Comparison of ENCODE assay signal across 8 cellular contexts in genomic region chr6:26054937-26055669, GRCh38. TPM values are rescaled to one million over a fixed set of nuclear protein-coding genes. Genes with fewer than 3 reads are reported as not detected.
DNase-seq lines count a peak whose midpoint lies in the region; ATAC-seq and TF ChIP-seq lines count a peak whose summit lies in the region.

No MANE protein-coding gene starts in this region.

- ATAC-seq in GM19395 (IDR thresholded peaks at IDR 0.05; ENCODE audit: unreplicated experiment) (peak; percentile 63), HG03521 (IDR thresholded peaks at IDR 0.05; ENCODE audit: unreplicated experiment) (peak; percentile 56), lung (ENCODE audit: insufficient read depth, low FRiP score) (peak; percentile 85)

- peak overlapping the region; percentile 65 for H3K4me3 ChIP-seq in lung

- peaks cover 38% of the 10 kb centered on the region for H3K4me1 Mint-ChIP-seq in activated CD4-positive, alpha-beta memory T cell treated with anti-CD3 and anti-CD28 coated beads, Interleukin-2, amount 10 ng/mL, durations not matched to agents 7 days and 5 days

- peak overlapping the region; percentile 96 to 97 for H3K27ac ChIP-seq in lung (ENCODE audit: low read depth in 1 of 2, low read length in 1 of 2)

- peak overlapping the region; percentile 99 for H3K27ac Mint-ChIP-seq in activated CD4-positive, alpha-beta memory T cell treated with anti-CD3 and anti-CD28 coated beads, Interleukin-2, amount 10 ng/mL, durations not matched to agents 7 days and 5 days

- DNase-seq in CD1c-positive myeloid dendritic cell (ENCODE audit: extremely low spot score): peak; percentile 93
- DNase-seq in NCI-H774 (lab: John Stamatoyannopoulos, UW): peak; percentile 85
- peak; percentile 92 for DNase-seq in activated CD4-positive, alpha-beta memory T cell treated with anti-CD3 and anti-CD28 coated beads, Interleukin-2, amount 10 ng/mL, durations not matched to agents 7 days and 5 days
- DNase-seq in effector CD4-positive, alpha-beta T cell: peak; percentile 84
- peak; percentile 94 for DNase-seq in lung (ENCODE audit: low spot score)
- peak in 2 of 3 experiments; percentile 47 to 53 for DNase-seq in stimulated activated CD4-positive, alpha-beta T cell treated with anti-CD3 and anti-CD28 coated beads, TNF-alpha, amount 100 ng/mL, for 4 hours (ENCODE audit: low read depth in 3 of 3)

- TF ChIP-seq CTCF in lung (IDR thresholded peaks at IDR 0.05; ENCODE audit: control extremely low read depth, extremely low read depth): no peak

- H3K4me3 Mint-ChIP-seq in activated CD4-positive, alpha-beta memory T cell treated with anti-CD3 and anti-CD28 coated beads, Interleukin-2, amount 10 ng/mL, durations not matched to agents 7 days and 5 days: peak overlapping the region; percentile 83

- no peaks in the 10 kb centered on the region for H3K4me1 ChIP-seq in lung (ENCODE audit: control insufficient read depth in 2 of 2, insufficient read depth in 2 of 2, low read length in 2 of 2)

- POLR2A ChIA-PET in activated CD4-positive, alpha-beta memory T cell treated with anti-CD3 and anti-CD28 coated beads, Interleukin-2, amount 10 ng/mL, durations not matched to agents 7 days and 5 days (lab: Charles Lee): interaction anchor here (0.6 to 16.9 kb wide), 41 partner anchors 10 to 1838 kb away, joined by 3 to 2531 read pairs (median 9); partner anchors contain the start of gene HFE

- H3K27me3 Mint-ChIP-seq in activated CD4-positive, alpha-beta memory T cell treated with anti-CD3 and anti-CD28 coated beads, Interleukin-2, amount 10 ng/mL, durations not matched to agents 7 days and 5 days: no peaks in the 10 kb centered on the region

- 0% methylated on average over 28 of the region's 28 CpGs for whole genome bisulfite sequencing in lung, 2 donors

- CTCF ChIA-PET in activated CD4-positive, alpha-beta memory T cell treated with anti-CD3 and anti-CD28 coated beads, Interleukin-2, amount 10 ng/mL, durations not matched to agents 7 days and 5 days (lab: Charles Lee): interaction anchor here (1.3 to 2.5 kb wide), 4 partner anchors 9 to 33 kb away, joined by 5 to 13 read pairs (median 8); a partner anchor contains a TSS

- peaks cover 10% of the 10 kb centered on the region for H3K36me3 Mint-ChIP-seq in activated CD4-positive, alpha-beta memory T cell treated with anti-CD3 and anti-CD28 coated beads, Interleukin-2, amount 10 ng/mL, durations not matched to agents 7 days and 5 days (ENCODE audit: low read depth)

- H3K36me3 ChIP-seq in lung (ENCODE audit: control insufficient read depth in 2 of 2, insufficient read depth in 2 of 2, low read length in 2 of 2): no peaks in the 10 kb centered on the region

- no peaks in the 10 kb centered on the region for H3K9me3 Mint-ChIP-seq in activated CD4-positive, alpha-beta memory T cell treated with anti-CD3 and anti-CD28 coated beads, Interleukin-2, amount 10 ng/mL, durations not matched to agents 7 days and 5 days

- H3K9me3 ChIP-seq in lung (ENCODE audit: control insufficient read depth in 2 of 2, insufficient read depth in 1 of 2, low read length in 1 of 2): no peaks in the 10 kb centered on the region

- H3K27me3 ChIP-seq in lung (ENCODE audit: control insufficient read depth, insufficient read depth): no peaks in the 10 kb centered on the region

RNA-seq across cellular contexts. Expression of gene HFE, which starts 32.1 kb away (rescaled TPM):
- 1 to 10 TPM; 3.1 to 3.4 TPM for total RNA-seq in activated CD4-positive, alpha-beta memory T cell treated with anti-CD3 and anti-CD28 coated beads, Interleukin-2, amount 10 ng/mL, durations not matched to agents 7 days and 5 days
- total RNA-seq in lung: 10 to 100 TPM in 1 of 2 donors, 1 to 10 TPM in 1; 8.3 to 10.7 TPM
- polyA plus RNA-seq in lung: 1 to 10 TPM; 3.1 to 5.7 TPM

Comparison
In these comparisons a context has a peak if more than half of its experiments do, and no peak if none do; other contexts are left out.
1. Peak in every context shown above with its lines: DNase-seq, ATAC-seq, H3K4me3 ChIP-seq and H3K27ac ChIP-seq.